Comparison of ENCODE assay signal across 1 cellular context in genomic region chr15:64155802-64156651, GRCh38.
TF ChIP-seq lines count a peak whose summit lies in the region.

No MANE protein-coding gene starts in this region.

TF ChIP-seq in HepG2, 621 proteins besides CTCF, POLR2A, EP300 and RAD21:
- TF ChIP-seq AGO2 (optimal IDR thresholded peaks at IDR 0.05; ENCODE audit: low read depth, low read length) (peak; percentile 49), POLR2AphosphoS2 (IDR thresholded peaks at IDR 0.05; ENCODE audit: low read depth, low read length) (peak; percentile 38; the same call in 1 of the 2 replicates), RBM22 (optimal IDR thresholded peaks at IDR 0.05; ENCODE audit: low read length) (peak; percentile 58), POLR2G (IDR thresholded peaks at IDR 0.05; ENCODE audit: low read depth, low read length) (peak; percentile 35), NFYC (CRISPR knock-in tag; IDR thresholded peaks at IDR 0.05) (no peak), AGO1 (IDR thresholded peaks at IDR 0.05; ENCODE audit: low read depth, low read length, poor library complexity, severe bottlenecking) (peak; percentile 11), RBFOX2 (IDR thresholded peaks at IDR 0.05; ENCODE audit: low read depth, low read length) (peak; percentile 17; the same call in 1 of the 2 replicates), BORCS8-MEF2B (CRISPR knock-in tag; IDR thresholded peaks at IDR 0.05) (no peak)
